Comparison of ENCODE assay signal across 3 cellular contexts in genomic region chr1:218292515-218292914, GRCh38.
TF ChIP-seq lines count a peak whose summit lies in the region.

No MANE protein-coding gene starts in this region.

TF ChIP-seq in HEK293, 187 proteins besides CTCF, POLR2A, EP300 and RAD21:
- TF ChIP-seq SCRT1 (tag by site-specific recombination; IDR thresholded peaks at IDR 0.05; ENCODE audit: borderline replicate concordance) (peak; percentile 56; the same call in 1 of the 2 replicates), SCRT2 (tag by site-specific recombination; IDR thresholded peaks at IDR 0.05) (peak; percentile 62; the same call in 1 of the 2 replicates), ZNF133 (tag by site-specific recombination; IDR thresholded peaks at IDR 0.05) (no peak)
TF ChIP-seq in HEK293: peak in this region for 2.

TF ChIP-seq in WTC11, 78 proteins besides CTCF, POLR2A, EP300 and RAD21:
- TF ChIP-seq NR2C2 (CRISPR knock-in tag; IDR thresholded peaks at IDR 0.05) (no peak), E2F1 (CRISPR knock-in tag; IDR thresholded peaks at IDR 0.05) (no peak), ZBTB21 (CRISPR knock-in tag; IDR thresholded peaks at IDR 0.05; ENCODE audit: borderline replicate concordance) (no peak), RORB (CRISPR knock-in tag; IDR thresholded peaks at IDR 0.05) (no peak), ZNF232 (CRISPR knock-in tag; IDR thresholded peaks at IDR 0.05) (no peak), FOXJ3 (CRISPR knock-in tag; IDR thresholded peaks at IDR 0.05; ENCODE audit: borderline replicate concordance) (no peak), NR3C1 (CRISPR knock-in tag; conservative IDR thresholded peaks at IDR 0.05; ENCODE audit: low read depth) (no peak), OVOL2 (CRISPR knock-in tag; IDR thresholded peaks at IDR 0.05; ENCODE audit: borderline replicate concordance) (no peak), ZNF263 (CRISPR knock-in tag; IDR thresholded peaks at IDR 0.05; ENCODE audit: low read depth) (no peak), SMAD3 (CRISPR knock-in tag; IDR thresholded peaks at IDR 0.05; ENCODE audit: borderline replicate concordance) (no peak), HMGXB4 (CRISPR knock-in tag; IDR thresholded peaks at IDR 0.05) (no peak), USF2 (CRISPR knock-in tag; IDR thresholded peaks at IDR 0.05) (no peak), TCF7 (CRISPR knock-in tag; IDR thresholded peaks at IDR 0.05; ENCODE audit: low read depth) (no peak), PRRX2 (CRISPR knock-in tag; IDR thresholded peaks at IDR 0.05) (no peak), ETV6 (CRISPR knock-in tag; IDR thresholded peaks at IDR 0.05) (no peak), SOX15 (CRISPR knock-in tag; IDR thresholded peaks at IDR 0.05) (no peak), JAZF1 (CRISPR knock-in tag; IDR thresholded peaks at IDR 0.05) (no peak), GRHL2 (CRISPR knock-in tag; IDR thresholded peaks at IDR 0.05; ENCODE audit: insufficient replicate concordance, severe bottlenecking) (no peak)

TF ChIP-seq in K562, 482 proteins besides CTCF, POLR2A, EP300 and RAD21:
- TF ChIP-seq MAX (CRISPR knock-in tag; IDR thresholded peaks at IDR 0.05): no peak
- TF ChIP-seq HNRNPL (IDR thresholded peaks at IDR 0.05; ENCODE audit: low read depth, low read length): no peak
- no peak for TF ChIP-seq SP2 (IDR thresholded peaks at IDR 0.05; ENCODE audit: extremely low read depth, low read depth, low read length, poor library complexity, severe bottlenecking)
- no peak for TF ChIP-seq MTA3 (IDR thresholded peaks at IDR 0.05; ENCODE audit: borderline replicate concordance)
- TF ChIP-seq NFATC3 (IDR thresholded peaks at IDR 0.05): no peak
- TF ChIP-seq, protein P1, sequence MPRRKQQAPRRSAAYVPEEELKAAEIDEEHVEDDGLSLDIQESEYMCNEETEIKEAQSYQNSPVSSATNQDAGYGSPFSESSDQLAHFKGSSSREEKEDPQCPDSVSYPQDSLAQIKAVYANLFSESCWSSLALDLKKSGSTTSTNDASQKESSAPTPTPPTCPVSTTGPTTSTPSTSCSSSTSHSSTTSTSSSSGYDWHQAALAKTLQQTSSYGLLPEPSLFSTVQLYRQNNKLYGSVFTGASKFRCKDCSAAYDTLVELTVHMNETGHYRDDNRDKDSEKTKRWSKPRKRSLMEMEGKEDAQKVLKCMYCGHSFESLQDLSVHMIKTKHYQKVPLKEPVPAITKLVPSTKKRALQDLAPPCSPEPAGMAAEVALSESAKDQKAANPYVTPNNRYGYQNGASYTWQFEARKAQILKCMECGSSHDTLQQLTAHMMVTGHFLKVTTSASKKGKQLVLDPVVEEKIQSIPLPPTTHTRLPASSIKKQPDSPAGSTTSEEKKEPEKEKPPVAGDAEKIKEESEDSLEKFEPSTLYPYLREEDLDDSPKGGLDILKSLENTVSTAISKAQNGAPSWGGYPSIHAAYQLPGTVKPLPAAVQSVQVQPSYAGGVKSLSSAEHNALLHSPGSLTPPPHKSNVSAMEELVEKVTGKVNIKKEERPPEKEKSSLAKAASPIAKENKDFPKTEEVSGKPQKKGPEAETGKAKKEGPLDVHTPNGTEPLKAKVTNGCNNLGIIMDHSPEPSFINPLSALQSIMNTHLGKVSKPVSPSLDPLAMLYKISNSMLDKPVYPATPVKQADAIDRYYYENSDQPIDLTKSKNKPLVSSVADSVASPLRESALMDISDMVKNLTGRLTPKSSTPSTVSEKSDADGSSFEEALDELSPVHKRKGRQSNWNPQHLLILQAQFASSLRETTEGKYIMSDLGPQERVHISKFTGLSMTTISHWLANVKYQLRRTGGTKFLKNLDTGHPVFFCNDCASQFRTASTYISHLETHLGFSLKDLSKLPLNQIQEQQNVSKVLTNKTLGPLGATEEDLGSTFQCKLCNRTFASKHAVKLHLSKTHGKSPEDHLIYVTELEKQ (CRISPR knock-in tag; IDR thresholded peaks at IDR 0.05): no peak
- no peak for TF ChIP-seq BCLAF1 (IDR thresholded peaks at IDR 0.05; ENCODE audit: borderline replicate concordance in 1 of 2, control insufficient read depth in 1 of 2, low read depth in 2 of 2, low read length in 1 of 2)
- TF ChIP-seq, protein P2, sequence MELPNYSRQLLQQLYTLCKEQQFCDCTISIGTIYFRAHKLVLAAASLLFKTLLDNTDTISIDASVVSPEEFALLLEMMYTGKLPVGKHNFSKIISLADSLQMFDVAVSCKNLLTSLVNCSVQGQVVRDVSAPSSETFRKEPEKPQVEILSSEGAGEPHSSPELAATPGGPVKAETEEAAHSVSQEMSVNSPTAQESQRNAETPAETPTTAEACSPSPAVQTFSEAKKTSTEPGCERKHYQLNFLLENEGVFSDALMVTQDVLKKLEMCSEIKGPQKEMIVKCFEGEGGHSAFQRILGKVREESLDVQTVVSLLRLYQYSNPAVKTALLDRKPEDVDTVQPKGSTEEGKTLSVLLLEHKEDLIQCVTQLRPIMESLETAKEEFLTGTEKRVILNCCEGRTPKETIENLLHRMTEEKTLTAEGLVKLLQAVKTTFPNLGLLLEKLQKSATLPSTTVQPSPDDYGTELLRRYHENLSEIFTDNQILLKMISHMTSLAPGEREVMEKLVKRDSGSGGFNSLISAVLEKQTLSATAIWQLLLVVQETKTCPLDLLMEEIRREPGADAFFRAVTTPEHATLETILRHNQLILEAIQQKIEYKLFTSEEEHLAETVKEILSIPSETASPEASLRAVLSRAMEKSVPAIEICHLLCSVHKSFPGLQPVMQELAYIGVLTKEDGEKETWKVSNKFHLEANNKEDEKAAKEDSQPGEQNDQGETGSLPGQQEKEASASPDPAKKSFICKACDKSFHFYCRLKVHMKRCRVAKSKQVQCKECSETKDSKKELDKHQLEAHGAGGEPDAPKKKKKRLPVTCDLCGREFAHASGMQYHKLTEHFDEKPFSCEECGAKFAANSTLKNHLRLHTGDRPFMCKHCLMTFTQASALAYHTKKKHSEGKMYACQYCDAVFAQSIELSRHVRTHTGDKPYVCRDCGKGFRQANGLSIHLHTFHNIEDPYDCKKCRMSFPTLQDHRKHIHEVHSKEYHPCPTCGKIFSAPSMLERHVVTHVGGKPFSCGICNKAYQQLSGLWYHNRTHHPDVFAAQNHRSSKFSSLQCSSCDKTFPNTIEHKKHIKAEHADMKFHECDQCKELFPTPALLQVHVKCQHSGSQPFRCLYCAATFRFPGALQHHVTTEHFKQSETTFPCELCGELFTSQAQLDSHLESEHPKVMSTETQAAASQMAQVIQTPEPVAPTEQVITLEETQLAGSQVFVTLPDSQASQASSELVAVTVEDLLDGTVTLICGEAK (IDR thresholded peaks at IDR 0.05): no peak
- TF ChIP-seq, protein P2 (CRISPR knock-in tag; IDR thresholded peaks at IDR 0.05): no peak
- no peak for TF ChIP-seq PCBP1 (IDR thresholded peaks at IDR 0.05; ENCODE audit: low read depth, low read length, poor library complexity, severe bottlenecking)
- TF ChIP-seq, protein P3, sequence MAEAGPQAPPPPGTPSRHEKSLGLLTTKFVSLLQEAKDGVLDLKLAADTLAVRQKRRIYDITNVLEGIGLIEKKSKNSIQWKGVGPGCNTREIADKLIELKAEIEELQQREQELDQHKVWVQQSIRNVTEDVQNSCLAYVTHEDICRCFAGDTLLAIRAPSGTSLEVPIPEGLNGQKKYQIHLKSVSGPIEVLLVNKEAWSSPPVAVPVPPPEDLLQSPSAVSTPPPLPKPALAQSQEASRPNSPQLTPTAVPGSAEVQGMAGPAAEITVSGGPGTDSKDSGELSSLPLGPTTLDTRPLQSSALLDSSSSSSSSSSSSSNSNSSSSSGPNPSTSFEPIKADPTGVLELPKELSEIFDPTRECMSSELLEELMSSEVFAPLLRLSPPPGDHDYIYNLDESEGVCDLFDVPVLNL (CRISPR knock-in tag; IDR thresholded peaks at IDR 0.05; ENCODE audit: low read depth): no peak
- no peak for TF ChIP-seq DACH1 (IDR thresholded peaks at IDR 0.05; ENCODE audit: partially characterized antibody)
- no peak for TF ChIP-seq YY1 (IDR thresholded peaks at IDR 0.05; ENCODE audit: borderline replicate concordance in 1 of 3, control insufficient read depth in 1 of 3, extremely low read depth in 1 of 3, insufficient read depth in 3 of 3, insufficient read length in 1 of 3, insufficient replicate concordance in 2 of 3, low read depth in 1 of 3, low read length in 2 of 3)
